Comparison of ENCODE assay signal across 9 cellular contexts in genomic region chr6:46129634-46130505, GRCh38. TPM values are rescaled to one million over a fixed set of nuclear protein-coding genes. Genes with fewer than 3 reads are reported as not detected.
A peak's percentile ranks its signal among the peaks of the same experiment; 100 is the strongest.
DNase-seq lines count a peak whose midpoint lies in the region; ATAC-seq lines count a peak whose summit lies in the region.
"Had no signal": no experiment of that assay in that cellular context is flagged by ENCODE, and none has a peak within 500 bp of the region (broad histone marks: within the 10 kb centered on the region; RNA-seq: fewer than 3 reads in every experiment).

TSS of gene ENPP4 (plus strand) at chr6:46129989. CDS start at chr6:46139584, 9,595 bp downstream.

- H3K9me3 Mint-ChIP-seq in activated CD4-positive, alpha-beta T cell treated with anti-CD3 and anti-CD28 coated beads for 36 hours (ENCODE audit: low read depth), result no peaks in the 10 kb centered on the region

- peaks cover 2% of the 10 kb centered on the region for H3K36me3 Mint-ChIP-seq in activated CD4-positive, alpha-beta T cell treated with anti-CD3 and anti-CD28 coated beads for 36 hours (ENCODE audit: low read depth)

- POLR2A ChIA-PET in activated CD4-positive, alpha-beta T cell treated with anti-CD3 and anti-CD28 coated beads for 36 hours (lab: Charles Lee), result interaction anchor here (0.6 to 1.5 kb wide), 2 partner anchors 91 to 118 kb away, joined by 3 to 4 read pairs; no protein-coding TSS in a partner anchor

- no peaks in the 10 kb centered on the region for H3K27me3 Mint-ChIP-seq in activated CD4-positive, alpha-beta T cell treated with anti-CD3 and anti-CD28 coated beads for 36 hours

- DNase-seq in 8988T (peak; percentile 74), NCI-H2227 treated with DMSO at 0.1 percent for 48 hours (lab: John Stamatoyannopoulos, UW) (peak; percentile 90)
- DNase-seq in activated CD4-positive, alpha-beta T cell treated with anti-CD3 and anti-CD28 coated beads for 36 hours, result peak; percentile 92
- DNase-seq in stimulated activated CD4-positive, alpha-beta T cell treated with anti-CD3 and anti-CD28 coated beads, Interleukin-1b, Interleukin-23, amount 100 ng/mL, for 24 hours (ENCODE audit: low read depth in 4 of 4, low spot score in 1 of 4), result peak; percentile 61 to 85 (median 75)

- peak; percentile 97 for ATAC-seq in GM18861 (IDR thresholded peaks at IDR 0.05; ENCODE audit: unreplicated experiment)
- ATAC-seq in HG03103 (IDR thresholded peaks at IDR 0.05; ENCODE audit: low read depth, unreplicated experiment), result peak; percentile 97
- peak; percentile 100 for ATAC-seq in activated CD4-positive, alpha-beta T cell treated with anti-CD3 and anti-CD28 coated beads for 36 hours

- CTCF ChIA-PET in activated CD4-positive, alpha-beta T cell treated with anti-CD3 and anti-CD28 coated beads for 36 hours (lab: Charles Lee), result interaction anchor here (0.5 to 2.4 kb wide), 13 partner anchors 14 to 1227 kb away, joined by 3 to 17 read pairs (median 3); no protein-coding TSS in a partner anchor

- H3K27me3 ChIP-seq in layer of hippocampus (ENCODE audit: control insufficient read depth, insufficient read depth, low read length), result no peaks in the 10 kb centered on the region
- H3K27me3 ChIP-seq: BLaER1 had no signal

- intact Hi-C loops in activated CD4-positive, alpha-beta T cell treated with anti-CD3 and anti-CD28 coated beads for 36 hours (cut with DNase I, micrococcal nuclease), result loop anchor here (2.0 to 10.0 kb wide), 5 partner anchors 38 to 1345 kb away; partner anchors contain the start of genes ENPP5 (in 2 of the 2), CD2AP (in 1 of the 2), CYP39A1 (in 1 of the 2) and SLC25A27 (in 1 of the 2)

- peaks cover 32% of the 10 kb centered on the region for H3K4me1 Mint-ChIP-seq in activated CD4-positive, alpha-beta T cell treated with anti-CD3 and anti-CD28 coated beads for 36 hours

- peak within 1 kb of the TSS; percentile 88 for H3K27ac Mint-ChIP-seq in activated CD4-positive, alpha-beta T cell treated with anti-CD3 and anti-CD28 coated beads for 36 hours

- peak within 1 kb of the TSS; percentile 87 for H3K4me3 Mint-ChIP-seq in activated CD4-positive, alpha-beta T cell treated with anti-CD3 and anti-CD28 coated beads for 36 hours

- H3K27ac ChIP-seq in cingulate gyrus (ENCODE audit: low read depth, low read length), result peak within 1 kb of the TSS; percentile 81
- H3K27ac ChIP-seq in layer of hippocampus (ENCODE audit: low read depth, low read length), result peak within 1 kb of the TSS; percentile 81
- H3K27ac ChIP-seq: BLaER1 had no signal

RNA-seq across cellular contexts. Expression of gene ENPP4, which starts in this region (rescaled TPM):
- 1 to 10 TPM; 6.0 to 6.6 TPM for total RNA-seq in activated CD4-positive, alpha-beta T cell treated with anti-CD3 and anti-CD28 coated beads for 36 hours

Comparison
In these comparisons a context has a peak if more than half of its experiments do, and no peak if none do; other contexts are left out.
1. Peak in every context shown above with its lines: DNase-seq, ATAC-seq and H3K27ac ChIP-seq.